1 cellular context compared by ENCODE assay signal in the genomic region with DNA sequence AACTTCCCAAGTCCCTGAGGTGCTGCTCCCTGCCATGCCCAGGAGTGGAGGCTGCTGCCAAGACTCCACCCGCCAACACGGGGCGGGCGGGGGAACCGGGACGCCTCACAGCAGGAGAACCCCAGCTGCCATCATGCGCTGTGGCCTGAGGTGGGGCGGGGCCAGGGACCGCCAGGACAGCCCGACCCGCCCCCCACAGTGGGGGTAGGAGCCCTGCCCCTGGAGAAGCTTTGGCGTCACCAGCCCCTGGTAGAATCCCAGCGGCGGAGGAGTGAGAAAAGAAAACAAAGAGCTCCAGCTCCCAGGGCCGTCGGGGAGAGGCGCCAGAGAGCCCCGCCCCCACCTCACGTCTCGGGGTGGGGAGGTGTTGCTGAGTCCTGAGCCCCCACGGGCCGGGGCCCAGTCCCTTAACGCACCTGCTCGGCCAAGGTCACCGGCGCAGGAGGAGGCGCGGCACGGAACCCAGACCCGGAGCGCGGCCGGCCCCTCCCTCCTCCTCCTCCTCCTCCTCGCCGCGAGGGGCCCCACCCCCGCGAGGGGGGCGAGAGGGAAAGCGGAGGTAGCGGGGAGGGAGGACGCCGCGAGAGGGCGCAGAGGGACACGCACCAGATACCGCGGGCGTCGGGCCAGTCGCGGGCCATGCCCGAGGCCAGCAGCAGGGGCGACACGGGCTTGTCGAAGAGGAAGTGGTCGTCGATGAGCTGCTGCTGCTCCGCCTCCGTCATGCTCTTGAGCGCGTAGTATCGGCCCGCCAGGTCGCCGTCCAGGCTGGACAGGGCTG.
A peak's percentile ranks its signal among the peaks of the same experiment; 100 is the strongest.
TF ChIP-seq lines count a peak whose summit lies in the region.

No MANE protein-coding gene starts in this region.

TF ChIP-seq in WTC11, 78 proteins besides CTCF, POLR2A, EP300 and RAD21 (continued from another document):
- TF ChIP-seq, protein P1, sequence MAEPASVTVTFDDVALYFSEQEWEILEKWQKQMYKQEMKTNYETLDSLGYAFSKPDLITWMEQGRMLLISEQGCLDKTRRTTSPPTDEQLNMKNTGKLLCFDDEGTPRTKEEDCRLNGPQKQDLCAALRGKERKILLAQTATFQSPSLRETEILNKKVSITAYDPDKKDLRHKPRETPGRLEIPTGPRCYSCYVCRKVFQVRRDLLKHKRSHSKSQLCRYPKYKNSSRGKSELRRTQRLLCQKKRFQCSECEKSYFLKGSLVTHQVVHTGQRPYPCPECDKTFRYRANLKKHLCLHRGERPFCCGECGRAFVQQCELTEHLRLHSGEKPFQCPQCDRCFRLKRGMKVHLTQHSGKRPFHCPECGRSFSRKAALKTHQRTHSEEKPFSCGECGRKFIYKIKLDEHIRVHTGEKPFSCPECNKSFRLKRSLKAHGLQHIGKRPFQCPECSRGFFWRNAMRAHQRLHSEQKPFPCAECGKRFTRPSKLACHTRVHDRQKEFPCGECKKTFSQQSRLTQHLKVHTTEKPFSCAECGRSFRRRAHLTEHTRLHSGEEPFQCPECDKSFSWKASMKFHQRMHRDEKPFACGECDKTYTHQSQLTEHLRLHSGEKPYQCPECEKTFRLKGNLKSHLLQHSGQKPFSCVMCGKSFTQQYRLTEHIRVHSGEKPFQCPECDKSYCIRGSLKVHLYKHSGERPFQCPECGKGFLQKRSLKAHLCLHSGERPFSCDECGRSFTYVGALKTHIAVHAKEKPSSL (CRISPR knock-in tag; conservative IDR thresholded peaks at IDR 0.05), result no peak
- TF ChIP-seq SOX15 (CRISPR knock-in tag; IDR thresholded peaks at IDR 0.05), result no peak
- TF ChIP-seq, protein P2, sequence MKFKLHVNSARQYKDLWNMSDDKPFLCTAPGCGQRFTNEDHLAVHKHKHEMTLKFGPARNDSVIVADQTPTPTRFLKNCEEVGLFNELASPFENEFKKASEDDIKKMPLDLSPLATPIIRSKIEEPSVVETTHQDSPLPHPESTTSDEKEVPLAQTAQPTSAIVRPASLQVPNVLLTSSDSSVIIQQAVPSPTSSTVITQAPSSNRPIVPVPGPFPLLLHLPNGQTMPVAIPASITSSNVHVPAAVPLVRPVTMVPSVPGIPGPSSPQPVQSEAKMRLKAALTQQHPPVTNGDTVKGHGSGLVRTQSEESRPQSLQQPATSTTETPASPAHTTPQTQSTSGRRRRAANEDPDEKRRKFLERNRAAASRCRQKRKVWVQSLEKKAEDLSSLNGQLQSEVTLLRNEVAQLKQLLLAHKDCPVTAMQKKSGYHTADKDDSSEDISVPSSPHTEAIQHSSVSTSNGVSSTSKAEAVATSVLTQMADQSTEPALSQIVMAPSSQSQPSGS (CRISPR knock-in tag; IDR thresholded peaks at IDR 0.05; ENCODE audit: borderline replicate concordance, low read depth), result no peak
- TF ChIP-seq, protein P3, sequence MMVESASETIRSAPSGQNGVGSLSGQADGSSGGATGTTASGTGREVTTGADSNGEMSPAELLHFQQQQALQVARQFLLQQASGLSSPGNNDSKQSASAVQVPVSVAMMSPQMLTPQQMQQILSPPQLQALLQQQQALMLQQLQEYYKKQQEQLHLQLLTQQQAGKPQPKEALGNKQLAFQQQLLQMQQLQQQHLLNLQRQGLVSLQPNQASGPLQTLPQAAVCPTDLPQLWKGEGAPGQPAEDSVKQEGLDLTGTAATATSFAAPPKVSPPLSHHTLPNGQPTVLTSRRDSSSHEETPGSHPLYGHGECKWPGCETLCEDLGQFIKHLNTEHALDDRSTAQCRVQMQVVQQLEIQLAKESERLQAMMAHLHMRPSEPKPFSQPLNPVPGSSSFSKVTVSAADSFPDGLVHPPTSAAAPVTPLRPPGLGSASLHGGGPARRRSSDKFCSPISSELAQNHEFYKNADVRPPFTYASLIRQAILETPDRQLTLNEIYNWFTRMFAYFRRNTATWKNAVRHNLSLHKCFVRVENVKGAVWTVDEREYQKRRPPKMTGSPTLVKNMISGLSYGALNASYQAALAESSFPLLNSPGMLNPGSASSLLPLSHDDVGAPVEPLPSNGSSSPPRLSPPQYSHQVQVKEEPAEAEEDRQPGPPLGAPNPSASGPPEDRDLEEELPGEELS (CRISPR knock-in tag; IDR thresholded peaks at IDR 0.05), result no peak
- no peak for TF ChIP-seq GRHL2 (CRISPR knock-in tag; IDR thresholded peaks at IDR 0.05; ENCODE audit: insufficient replicate concordance, severe bottlenecking)
- no peak for TF ChIP-seq IRF2 (CRISPR knock-in tag; IDR thresholded peaks at IDR 0.05; ENCODE audit: borderline replicate concordance, low read depth)
- TF ChIP-seq SMAD4 (CRISPR knock-in tag; IDR thresholded peaks at IDR 0.05), result no peak
- TF ChIP-seq ZNF423 (CRISPR knock-in tag; IDR thresholded peaks at IDR 0.05), result peak; percentile 6; the same call in 1 of the 2 replicates
- TF ChIP-seq NR1H2 (CRISPR knock-in tag; IDR thresholded peaks at IDR 0.05), result no peak
- TF ChIP-seq, protein P4, sequence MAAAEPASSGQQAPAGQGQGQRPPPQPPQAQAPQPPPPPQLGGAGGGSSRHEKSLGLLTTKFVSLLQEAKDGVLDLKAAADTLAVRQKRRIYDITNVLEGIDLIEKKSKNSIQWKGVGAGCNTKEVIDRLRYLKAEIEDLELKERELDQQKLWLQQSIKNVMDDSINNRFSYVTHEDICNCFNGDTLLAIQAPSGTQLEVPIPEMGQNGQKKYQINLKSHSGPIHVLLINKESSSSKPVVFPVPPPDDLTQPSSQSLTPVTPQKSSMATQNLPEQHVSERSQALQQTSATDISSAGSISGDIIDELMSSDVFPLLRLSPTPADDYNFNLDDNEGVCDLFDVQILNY (CRISPR knock-in tag; IDR thresholded peaks at IDR 0.05), result 0 out of 2 replicates have a peak, but pooled peaks have one; percentile 46
- no peak for TF ChIP-seq HMGA2 (CRISPR knock-in tag; IDR thresholded peaks at IDR 0.05)
